Comparison of ENCODE assay signal across 14 cellular contexts in the genomic region with DNA sequence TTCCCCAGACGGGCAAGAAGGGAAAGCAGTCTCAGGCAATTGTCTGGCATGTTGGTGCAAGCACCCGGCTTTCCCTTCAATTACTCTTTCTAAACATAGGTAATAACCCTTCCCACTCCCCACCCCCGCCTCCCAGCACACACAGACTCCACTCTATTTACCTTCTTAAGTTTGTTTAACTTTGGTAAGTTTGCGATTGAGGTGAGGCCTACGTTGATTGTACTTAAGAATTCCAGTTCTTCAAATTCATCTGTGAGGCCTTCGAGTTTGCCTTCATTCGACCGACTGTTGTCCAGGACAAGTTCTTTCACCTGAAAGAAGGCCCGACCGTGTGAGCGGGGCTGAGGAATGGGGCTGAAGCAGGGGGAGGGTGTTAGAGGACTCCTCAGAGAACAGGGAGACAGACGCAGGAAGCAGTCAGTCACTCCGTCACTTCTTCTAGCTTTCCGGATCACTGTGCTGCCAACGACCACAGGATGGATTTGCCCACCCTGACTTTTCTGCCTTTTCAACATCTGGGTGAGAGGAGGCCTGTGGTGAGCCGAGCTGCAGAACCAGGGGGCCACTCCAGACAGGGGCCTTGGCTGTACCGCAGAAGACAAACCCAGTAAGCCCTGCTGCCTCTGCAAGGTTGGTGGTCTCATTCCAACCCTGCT. TPM values are rescaled to one million over a fixed set of nuclear protein-coding genes. Genes with fewer than 3 reads are reported as not detected.
DNase-seq lines count a peak whose midpoint lies in the region; ATAC-seq, FAIRE-seq and TF ChIP-seq lines count a peak whose summit lies in the region.
"Had no signal": no experiment of that assay in that cellular context is flagged by ENCODE, and none has a peak within 500 bp of the region (broad histone marks: within the 10 kb centered on the region; RNA-seq: fewer than 3 reads in every experiment).

No MANE protein-coding gene starts in this region.

- no peak for FAIRE-seq in frontal cortex (lab: Jason Lieb, UNC)

- TF ChIP-seq POLR2A in transverse colon (IDR thresholded peaks at IDR 0.05), result no peak

- no peak for ATAC-seq in central memory CD8-positive, alpha-beta T cell (replicated peaks; ENCODE audit: extremely low read depth, poor library complexity, severe bottlenecking)
- ATAC-seq: activated T-helper 17 cell treated with anti-CD3 and anti-CD28 coated beads, Interleukin-2, amount 50 U/mL, for 72 hours had no signal

- TF ChIP-seq CTCF in transverse colon (IDR thresholded peaks at IDR 0.05) (no peak), GM13976 (IDR thresholded peaks at IDR 0.05; ENCODE audit: borderline replicate concordance, control extremely low read depth, extremely low read depth, insufficient read depth, missing control alignments) (no peak)

- in situ Hi-C loops in transverse colon (cut with MboI; ENCODE audit: low pct_ligation_motif_present in 1 of 4, low pct_unique_long_range_greater_than_20kb in 1 of 4, low sequenced_read_pairs in 3 of 4), result loop anchor here in 3 of 4 donors (10.0 kb wide), 1 partner anchor 87 kb away; no protein-coding TSS in a partner anchor
- in situ Hi-C loops in GM13976 (cut with MboI; ENCODE audit: low sequenced_read_pairs, unreplicated experiment), result no loop called here

- H3K9me3 Mint-ChIP-seq in activated T-cell treated with anti-CD3 and anti-CD28 coated beads, Interleukin-2, amount 50 U/mL, for 24 hours, result no peaks in the 10 kb centered on the region
- no peaks in the 10 kb centered on the region for H3K9me3 Mint-ChIP-seq in central memory CD8-positive, alpha-beta T cell
- H3K9me3 Mint-ChIP-seq: activated T-helper 17 cell treated with anti-CD3 and anti-CD28 coated beads, Interleukin-2, amount 50 U/mL, for 72 hours had no signal

- peak; percentile 24 for DNase-seq in activated T-cell treated with anti-CD3 and anti-CD28 coated beads, Interleukin-2, amount 50 U/mL, for 24 hours
- no peak for DNase-seq in activated T-cell treated with anti-CD3 and anti-CD28 coated beads, Interleukin-2, amount 50 U/mL, for 48 hours
- DNase-seq in central memory CD8-positive, alpha-beta T cell (ENCODE audit: low spot score in 2 of 2), result no peak
- DNase-seq in transverse colon, result peak; percentile 49
- DNase-seq in NCI-H2227 treated with DMSO at 0.1 percent for 48 hours (lab: John Stamatoyannopoulos, UW), result no peak
- DNase-seq in frontal cortex (ENCODE audit: low spot score in 2 of 2), result no peak
- no peak for DNase-seq in GM13976 (ENCODE audit: low spot score)
- DNase-seq: activated CD4-positive, alpha-beta T cell treated with anti-CD3 and anti-CD28 coated beads for 1 hour; NCI-H2029 treated with DMSO at 0.1 percent for 48 hours; NK-92 treated with Interleukin-12 subunit alpha and Interleukin-12 subunit beta, amount 100 ng/mL, for 24 hours; sigmoid colon; thyroid gland had no signal

- H3K27ac ChIP-seq in mucosa of rectum (ENCODE audit: low read depth in 2 of 2, low read length in 2 of 2) (peak overlapping the region; percentile 48 to 65), transverse colon (peak overlapping the region; percentile 27 to 74 (median 60))
- H3K27ac ChIP-seq: sigmoid colon had no signal

- H3K36me3 ChIP-seq in mucosa of rectum (ENCODE audit: control insufficient read depth in 2 of 2, insufficient read depth in 2 of 2, low read length in 2 of 2) (peaks cover 18 to 29% of the 10 kb centered on the region in 2 donors), transverse colon (peaks cover 0 to 9% (median 0%) of the 10 kb centered on the region in 4 donors)

- H3K4me1 Mint-ChIP-seq in activated T-cell treated with anti-CD3 and anti-CD28 coated beads, Interleukin-2, amount 50 U/mL, for 24 hours (ENCODE audit: low read depth), result peaks cover 83% of the 10 kb centered on the region
- H3K4me1 Mint-ChIP-seq in central memory CD8-positive, alpha-beta T cell, result peaks cover 39% of the 10 kb centered on the region

- peak overlapping the region in 1 of 2 donors; percentile 44 for H3K9ac ChIP-seq in mucosa of rectum (ENCODE audit: low read depth in 1 of 2, low read length in 2 of 2)

- 60 to 100% methylated on average over 1 to 17 of the region's 17 CpGs for WGBS in transverse colon (ENCODE audit: low coverage in 1 of 2), 2 donors

- peaks cover 44% of the 10 kb centered on the region in 2 donors for H3K4me1 ChIP-seq in mucosa of rectum (ENCODE audit: control insufficient read depth in 2 of 2, insufficient read depth in 2 of 2, low read length in 2 of 2)
- H3K4me1 ChIP-seq in transverse colon, result peaks cover 22 to 62% (median 46%) of the 10 kb centered on the region in 4 donors

- H3K4me3 ChIP-seq in mucosa of rectum (ENCODE audit: low read length in 2 of 2) (no peak overlapping the region), transverse colon (no peak overlapping the region)
- H3K4me3 ChIP-seq: sigmoid colon, thyroid gland had no signal

- TF ChIP-seq EP300 in transverse colon (IDR thresholded peaks at IDR 0.05; ENCODE audit: low read depth), result no peak

- H3K27me3 ChIP-seq in mucosa of rectum (ENCODE audit: control insufficient read depth in 2 of 2, insufficient read depth in 2 of 2, low read length in 2 of 2) (no peaks in the 10 kb centered on the region), transverse colon (no peaks in the 10 kb centered on the region)
- H3K27me3 ChIP-seq: sigmoid colon, thyroid gland had no signal

- intact Hi-C loops in transverse colon (cut with DNase I; ENCODE audit: low total_unique reads), result no loop called here

- H3K36me3 Mint-ChIP-seq in activated T-cell treated with anti-CD3 and anti-CD28 coated beads, Interleukin-2, amount 50 U/mL, for 24 hours (ENCODE audit: low read depth), result peaks cover 90% of the 10 kb centered on the region
- peaks cover 26% of the 10 kb centered on the region for H3K36me3 Mint-ChIP-seq in central memory CD8-positive, alpha-beta T cell (ENCODE audit: insufficient read depth)

- H3K27ac Mint-ChIP-seq in activated T-cell treated with anti-CD3 and anti-CD28 coated beads, Interleukin-2, amount 50 U/mL, for 24 hours, result peak overlapping the region; percentile 76
- peak overlapping the region; percentile 32 for H3K27ac Mint-ChIP-seq in central memory CD8-positive, alpha-beta T cell (ENCODE audit: low read depth)
- H3K27ac Mint-ChIP-seq: activated T-helper 17 cell treated with anti-CD3 and anti-CD28 coated beads, Interleukin-2, amount 50 U/mL, for 72 hours had no signal

- no peaks in the 10 kb centered on the region for H3K27me3 Mint-ChIP-seq in activated T-cell treated with anti-CD3 and anti-CD28 coated beads, Interleukin-2, amount 50 U/mL, for 24 hours
- H3K27me3 Mint-ChIP-seq in central memory CD8-positive, alpha-beta T cell, result no peaks in the 10 kb centered on the region
- H3K27me3 Mint-ChIP-seq: activated T-helper 17 cell treated with anti-CD3 and anti-CD28 coated beads, Interleukin-2, amount 50 U/mL, for 72 hours had no signal

- H3K9me3 ChIP-seq in mucosa of rectum (ENCODE audit: control insufficient read depth in 2 of 2, low read length in 2 of 2) (no peaks in the 10 kb centered on the region), transverse colon (no peaks in the 10 kb centered on the region)
- H3K9me3 ChIP-seq: sigmoid colon, thyroid gland had no signal

- no peak overlapping the region for H3K4me3 Mint-ChIP-seq in activated T-cell treated with anti-CD3 and anti-CD28 coated beads, Interleukin-2, amount 50 U/mL, for 24 hours
- H3K4me3 Mint-ChIP-seq in central memory CD8-positive, alpha-beta T cell, result no peak overlapping the region
- H3K4me3 Mint-ChIP-seq: activated T-helper 17 cell treated with anti-CD3 and anti-CD28 coated beads, Interleukin-2, amount 50 U/mL, for 72 hours had no signal

RNA-seq across cellular contexts. Expression of gene ANP32A, which starts 33.0 kb away (rescaled TPM):
- total RNA-seq in transverse colon (10 to 100 TPM; 23.9 to 92.7 (median 69.4) TPM), frontal cortex (104 TPM)

Comparison
In these comparisons a context has a peak if more than half of its experiments do, and no peak if none do; other contexts are left out.
1. DNase-seq: peak in activated T-cell treated with anti-CD3 and anti-CD28 coated beads, Interleukin-2, amount 50 U/mL, for 24 hours (single experiment) and transverse colon (single experiment); none in activated T-cell treated with anti-CD3 and anti-CD28 coated beads, Interleukin-2, amount 50 U/mL, for 48 hours (0 of 2), central memory CD8-positive, alpha-beta T cell (0 of 2), NCI-H2227 treated with DMSO at 0.1 percent for 48 hours (single experiment), frontal cortex (0 of 2) and GM13976 (single experiment).